ENCODE assay signal across 8 cellular contexts in genomic region chr1:185733818-185734709, GRCh38. TPM values are rescaled to one million over a fixed set of nuclear protein-coding genes. Genes with fewer than 3 reads are reported as not detected.
DNase-seq lines count a peak whose midpoint lies in the region; ATAC-seq and TF ChIP-seq lines count a peak whose summit lies in the region.

Gene HMCN1, plus strand, starts transcription at chr1:185734391. Its CDS starts 389 bp downstream, at chr1:185734780.

- H3K4me3 Mint-ChIP-seq in CD14-positive monocyte (peak within 1 kb of the TSS; percentile 72 to 92), osteocyte (ENCODE audit: unreplicated experiment) (peak within 1 kb of the TSS; percentile 89)

- in situ Hi-C loops in HAP-1 (cut with MboI; ENCODE audit: low sequenced_read_pairs) = no loop called here

- no peaks in the 10 kb centered on the region for H3K36me3 ChIP-seq in HAP-1 (replicated peaks)
- H3K36me3 ChIP-seq in NT2/D1 (ENCODE audit: insufficient read depth, insufficient read length, low read length) = no peaks in the 10 kb centered on the region
- H3K36me3 ChIP-seq in left ventricle myocardium inferior = no peaks in the 10 kb centered on the region

- no peaks in the 10 kb centered on the region for H3K27me3 ChIP-seq in HAP-1 (ENCODE audit: low read depth)
- H3K27me3 ChIP-seq in NT2/D1 (ENCODE audit: insufficient read depth, insufficient read length) = no peaks in the 10 kb centered on the region
- no peaks in the 10 kb centered on the region for H3K27me3 ChIP-seq in left ventricle myocardium inferior (ENCODE audit: low read depth)

- H3K4me1 ChIP-seq in HAP-1 = 0 out of 2 replicates have a peak, but pooled peaks cover 2% of the 10 kb centered on the region
- no peaks in the 10 kb centered on the region for H3K4me1 ChIP-seq in NT2/D1 (ENCODE audit: insufficient read depth, insufficient read length)
- peaks cover 12% of the 10 kb centered on the region for H3K4me1 ChIP-seq in left ventricle myocardium inferior

- peak within 1 kb of the TSS; percentile 70 for H3K9ac ChIP-seq in NT2/D1 (ENCODE audit: insufficient read length, low read depth)

- no peak within 1 kb of the TSS for H3K27ac Mint-ChIP-seq in CD14-positive monocyte
- H3K27ac Mint-ChIP-seq in osteocyte (ENCODE audit: unreplicated experiment) = peak within 1 kb of the TSS; percentile 93

- H3K4me3 ChIP-seq in HAP-1 (peak within 1 kb of the TSS; percentile 25), NT2/D1 (ENCODE audit: insufficient read length, low read depth) (peak within 1 kb of the TSS; percentile 53), left ventricle myocardium inferior (peak within 1 kb of the TSS; percentile 70)

- peaks cover 38 to 52% (median 45%) of the 10 kb centered on the region in 3 donors for H3K27me3 Mint-ChIP-seq in CD14-positive monocyte (ENCODE audit: low read depth in 3 of 3)
- no peaks in the 10 kb centered on the region for H3K27me3 Mint-ChIP-seq in osteocyte (ENCODE audit: unreplicated experiment)

- no peak for DNase-seq in CD14-positive monocyte (ENCODE audit: low spot score)
- DNase-seq in HAP-1 (ENCODE audit: low spot score in 2 of 2) = peak; percentile 49 to 77
- peak; percentile 81 for DNase-seq in NT2/D1 (ENCODE audit: low read depth, low spot score)
- DNase-seq in amniotic epithelial cell (ENCODE audit: low read depth) = peak; percentile 19
- peak; percentile 80 for DNase-seq in left ventricle myocardium inferior
- peak; percentile 87 for DNase-seq in osteocyte (ENCODE audit: extremely low spot score, unreplicated experiment)
- DNase-seq in NCI-H226 = no peak

- intact Hi-C loops in CD14-positive monocyte (cut with micrococcal nuclease) (no loop called here), left ventricle myocardium inferior (cut with micrococcal nuclease) (no loop called here)

- no peaks in the 10 kb centered on the region for H3K36me3 Mint-ChIP-seq in CD14-positive monocyte
- H3K36me3 Mint-ChIP-seq in osteocyte (ENCODE audit: unreplicated experiment) = peaks cover 16% of the 10 kb centered on the region

- ATAC-seq in GM21619 (IDR thresholded peaks at IDR 0.05; ENCODE audit: unreplicated experiment) = no peak

- H3K9me3 ChIP-seq in HAP-1 (no peaks in the 10 kb centered on the region), NT2/D1 (ENCODE audit: insufficient read depth, low read length) (0 out of 2 replicates have a peak, but pooled peaks cover 3% of the 10 kb centered on the region), left ventricle myocardium inferior (replicated peaks) (peaks cover 24% of the 10 kb centered on the region)

- H3K4me1 Mint-ChIP-seq in CD14-positive monocyte (peaks cover 20% of the 10 kb centered on the region), osteocyte (ENCODE audit: unreplicated experiment) (peaks cover 38% of the 10 kb centered on the region)

- H3K9me3 Mint-ChIP-seq in CD14-positive monocyte (peaks cover 9 to 25% (median 11%) of the 10 kb centered on the region in 7 donors), osteocyte (ENCODE audit: unreplicated experiment) (peaks cover 14% of the 10 kb centered on the region)

- TF ChIP-seq CTCF in CD14-positive monocyte (IDR thresholded peaks at IDR 0.05) (peak; percentile 32), left ventricle myocardium inferior (IDR thresholded peaks at IDR 0.05; ENCODE audit: borderline replicate concordance) (peak; percentile 44), osteocyte (IDR thresholded peaks at IDR 0.05) (peak; percentile 57)

- peak within 1 kb of the TSS; percentile 79 for H3K27ac ChIP-seq in left ventricle myocardium inferior (replicated peaks)

RNA-seq across cellular contexts. Expression of gene HMCN1, which starts in this region (rescaled TPM):
- polyA plus RNA-seq in CD14-positive monocyte = not detected
- total RNA-seq in left ventricle myocardium inferior (8.9 TPM), osteocyte (91.4 and 95.9 TPM in 2 replicates)

Comparison
In these comparisons a context has a peak if more than half of its experiments do, and no peak if none do; other contexts are left out.
1. DNase-seq: peak in HAP-1 (2 of 2), NT2/D1 (single experiment), amniotic epithelial cell (single experiment), left ventricle myocardium inferior (single experiment) and osteocyte (single experiment); none in CD14-positive monocyte (single experiment) and NCI-H226 (single experiment).
2. Peak in every context shown above with its lines, with median percentiles within 50 percentile points of each other: CTCF ChIP-seq and H3K4me3 ChIP-seq.